In genomic region chr5:115686692-115687054, GRCh38 we compare ENCODE assay signal across 19 cellular contexts.
DNase-seq lines count a peak whose midpoint lies in the region; ATAC-seq, FAIRE-seq and TF ChIP-seq lines count a peak whose summit lies in the region.
"Had no signal": no experiment of that assay in that cellular context is flagged by ENCODE, and none has a peak within 500 bp of the region (broad histone marks: within the 10 kb centered on the region; RNA-seq: fewer than 3 reads in every experiment).

No MANE protein-coding gene starts in this region.

- no peak for TF ChIP-seq POLR2A in H1 (IDR thresholded peaks at IDR 0.05; ENCODE audit: control extremely low read depth in 1 of 2, low read depth in 2 of 2, low read length in 2 of 2)
- TF ChIP-seq POLR2A in spleen (IDR thresholded peaks at IDR 0.05): no peak

- H3K23me2 ChIP-seq in H1 (ENCODE audit: low read depth, low read length): no peaks in the 10 kb centered on the region

- ATAC-seq in sciatic nerve: peak; percentile 82
- ATAC-seq: natural killer cell had no signal

- no peak for FAIRE-seq in H1 (lab: Jason Lieb, UNC)
- FAIRE-seq: GM12891 had no signal

- no peak overlapping the region for H3K4ac ChIP-seq in H1 (replicated peaks; ENCODE audit: insufficient read length, low read depth, low read length)

- TF ChIP-seq EP300 in H1 (IDR thresholded peaks at IDR 0.05; ENCODE audit: borderline replicate concordance in 1 of 2, low read depth in 2 of 2, low read length in 2 of 2): no peak

- no peak overlapping the region for H2BK5ac ChIP-seq in H1 (ENCODE audit: low read depth, low read length)

- H2BK120ac ChIP-seq in H1 (replicated peaks; ENCODE audit: low read depth, low read length): no peak overlapping the region

- 86% methylated on average over 2 of the region's 2 CpGs; no CpG with 5 or more reads in 1 of the 2 experiments for WGBS in H1 (ENCODE audit: extremely low coverage in 1 of 2, insufficient coverage in 1 of 2, insufficient read length in 1 of 2, insufficient replicate concordance in 2 of 2, low coverage in 1 of 2, low lambda C conversion rate in 2 of 2, missing lambda C conversion rate in 1 of 2), 2 experiments
- 84 to 90% (median 88%) methylated on average over 2 of the region's 2 CpGs for WGBS in spleen, 5 donors

- H4K8ac ChIP-seq in H1 (ENCODE audit: extremely low read depth, insufficient read depth, low read length): no peak overlapping the region

- TF ChIP-seq CTCF in H1 (IDR thresholded peaks at IDR 0.05; ENCODE audit: control extremely low read depth in 1 of 3, insufficient read depth in 1 of 3, low read depth in 1 of 3, low read length in 3 of 3) (no peak), spleen (IDR thresholded peaks at IDR 0.05 in 8 of 11, conservative IDR thresholded peaks at IDR 0.05 in 3 of 11) (no peak)

- CTCF ChIA-PET in H1 (lab: Charles Lee; ENCODE audit: partially characterized antibody): interaction anchor here (0.7 kb wide), 1 partner anchor 65 kb away, joined by 4 read pairs; no protein-coding TSS in a partner anchor

- 0 out of 4 replicates have a peak, but pooled peaks cover 0 to 2% of the 10 kb centered on the region in 2 experiments for H3K9me3 ChIP-seq in H1 (ENCODE audit: insufficient read depth in 2 of 2, low read depth in 1 of 2, low read length in 1 of 2)
- no peaks in the 10 kb centered on the region for H3K9me3 ChIP-seq in spleen
- H3K9me3 ChIP-seq: gastrocnemius medialis, prostate gland had no signal

- no peaks in the 10 kb centered on the region for H3K79me2 ChIP-seq in H1 (ENCODE audit: control insufficient read depth in 1 of 2, insufficient read depth in 2 of 2, low read length in 2 of 2)

- H3K14ac ChIP-seq in H1 (ENCODE audit: insufficient read length): no peak overlapping the region

- H3K9me3 Mint-ChIP-seq in immature natural killer cell: peaks cover 0 to 3% (median 0%) of the 10 kb centered on the region in 6 donors
- H3K9me3 Mint-ChIP-seq: natural killer cell had no signal

- H3K27me3 ChIP-seq in H1 (replicated peaks in 1 of 4; ENCODE audit: control insufficient read depth in 3 of 4, extremely low read depth in 1 of 4, insufficient read depth in 3 of 4, low read length in 3 of 4) (no peaks in the 10 kb centered on the region), spleen (replicated peaks in 1 of 7) (no peaks in the 10 kb centered on the region)
- H3K27me3 ChIP-seq: gastrocnemius medialis had no signal

- H3K56ac ChIP-seq in H1 (replicated peaks; ENCODE audit: insufficient read length, low read depth, low read length): no peak overlapping the region

- peak overlapping the region; percentile 9; the same call in 1 of the 2 replicates for H2BK20ac ChIP-seq in H1 (ENCODE audit: low read length)

- no peaks in the 10 kb centered on the region for H4K20me1 ChIP-seq in H1 (replicated peaks in 1 of 2; ENCODE audit: control insufficient read depth in 1 of 2, insufficient read depth in 2 of 2, low read length in 2 of 2)

- intact Hi-C loops in sciatic nerve (cut with DNase I): no loop called here
- intact Hi-C loops in spleen (cut with DNase I; ENCODE audit: low total_unique reads): no loop called here

- TF ChIP-seq RAD21 in H1 (IDR thresholded peaks at IDR 0.05 in 1 of 2, conservative IDR thresholded peaks at IDR 0.05 in 1 of 2; ENCODE audit: low read depth in 2 of 2, low read length in 2 of 2): no peak

- H3K36me3 ChIP-seq in H1 (ENCODE audit: control insufficient read depth in 2 of 4, insufficient read depth in 4 of 4, low read length in 3 of 4): no peaks in the 10 kb centered on the region
- no peaks in the 10 kb centered on the region for H3K36me3 ChIP-seq in spleen
- H3K36me3 ChIP-seq: gastrocnemius medialis, prostate gland had no signal

- H2BK12ac ChIP-seq in H1 (ENCODE audit: low read depth, low read length): no peak overlapping the region

- H3K9ac ChIP-seq in H1 (replicated peaks in 1 of 4; ENCODE audit: extremely low read depth in 1 of 4, low read depth in 3 of 4, low read length in 3 of 4): no peak overlapping the region

- H2AK5ac ChIP-seq in H1 (ENCODE audit: low read depth, low read length): no peak overlapping the region

- H2BK15ac ChIP-seq in H1 (ENCODE audit: low read length): no peak overlapping the region

- H4K91ac ChIP-seq in H1 (replicated peaks; ENCODE audit: insufficient read length, low read length): no peak overlapping the region

- no peak overlapping the region for H3K18ac ChIP-seq in H1 (ENCODE audit: extremely low read depth, low read length)

- H2AFZ ChIP-seq in H1 (ENCODE audit: low read length): 0 out of 2 replicates have a peak overlapping the region, but pooled peaks have one; percentile 21

- H3K23ac ChIP-seq in H1 (ENCODE audit: insufficient read length): no peak overlapping the region

- H3K4me1 ChIP-seq in H1 (replicated peaks in 1 of 4; ENCODE audit: control insufficient read depth in 3 of 4, insufficient read depth in 4 of 4, low read length in 3 of 4) (no peaks in the 10 kb centered on the region), spleen (no peaks in the 10 kb centered on the region)
- H3K4me1 ChIP-seq: prostate gland had no signal

- POLR2A ChIA-PET in H1 (lab: Charles Lee; ENCODE audit: partially characterized antibody): no interaction called here

- H3K27ac ChIP-seq in H1 (ENCODE audit: low read depth, low read length) (no peak overlapping the region), spleen (no peak overlapping the region)
- H3K27ac ChIP-seq: gastrocnemius medialis, prostate gland had no signal

- H3K4me2 ChIP-seq in H1 (ENCODE audit: insufficient read depth in 1 of 2, low read depth in 2 of 2, low read length in 2 of 2): no peak overlapping the region

- no peaks in the 10 kb centered on the region for H3K79me1 ChIP-seq in H1 (ENCODE audit: low read depth, low read length)

- DNase-seq in EL (peak; percentile 12), NCI-H69 (lab: John Stamatoyannopoulos, UW) (peak; percentile 37), H1 (ENCODE audit: low read depth in 1 of 2, low spot score in 2 of 2) (no peak), sciatic nerve (ENCODE audit: low spot score) (no peak), immature natural killer cell (no peak), spleen (no peak), NCI-H1436 (lab: John Stamatoyannopoulos, UW) (no peak)
- DNase-seq: activated CD4-positive, CD25-positive, alpha-beta regulatory T cell treated with anti-CD3 and anti-CD28 coated beads, Interleukin-2, amount 50 U/mL, for 72 hours; activated CD8-positive, alpha-beta memory T cell treated with anti-CD3 and anti-CD28 coated beads, Interleukin-2, amount 50 U/mL, for 4 hours; activated naive CD4-positive, alpha-beta T cell; C1 segment of cervical spinal cord; effector memory CD4-positive, alpha-beta T cell; H9; mammary epithelial cell; natural killer cell; SHP77 treated with DMSO at 0.1 percent for 48 hours had no signal

- H3K27me3 Mint-ChIP-seq in immature natural killer cell (ENCODE audit: low read depth in 3 of 3): peaks cover 0 to 13% (median 6%) of the 10 kb centered on the region in 3 donors

- no peak overlapping the region for H3K4me3 ChIP-seq in H1 (ENCODE audit: extremely low read depth in 1 of 4, insufficient read depth in 2 of 4, low read depth in 3 of 4, low read length in 4 of 4)
- H3K4me3 ChIP-seq in spleen: no peak overlapping the region
- H3K4me3 ChIP-seq: gastrocnemius medialis, prostate gland had no signal

- H4K5ac ChIP-seq in H1 (ENCODE audit: insufficient read length, low read depth, low read length): no peak overlapping the region

- no peaks in the 10 kb centered on the region for H3K36me3 Mint-ChIP-seq in immature natural killer cell
- H3K36me3 Mint-ChIP-seq: natural killer cell had no signal

- no peak overlapping the region for H3K4me3 Mint-ChIP-seq in immature natural killer cell
- H3K4me3 Mint-ChIP-seq: H9, natural killer cell had no signal

- H3K4me1 Mint-ChIP-seq in immature natural killer cell: no peaks in the 10 kb centered on the region
- H3K4me1 Mint-ChIP-seq: natural killer cell had no signal

- H3K27ac Mint-ChIP-seq in immature natural killer cell: no peak overlapping the region
- H3K27ac Mint-ChIP-seq: natural killer cell had no signal

TF ChIP-seq in H1, 55 proteins besides CTCF, POLR2A, EP300 and RAD21 (continues in another document):
- TF ChIP-seq ATF2 (IDR thresholded peaks at IDR 0.05; ENCODE audit: low read length): no peak
- no peak for TF ChIP-seq SIRT6 (IDR thresholded peaks at IDR 0.05; ENCODE audit: low read length)
- no peak for TF ChIP-seq PHF8 (conservative IDR thresholded peaks at IDR 0.05; ENCODE audit: low read depth, low read length)
- TF ChIP-seq RNF2 (IDR thresholded peaks at IDR 0.05; ENCODE audit: borderline replicate concordance, low read depth, low read length, missing control alignments, poor library complexity, severe bottlenecking): no peak
- no peak for TF ChIP-seq SUZ12 (IDR thresholded peaks at IDR 0.05; ENCODE audit: low read length)
- TF ChIP-seq ASH2L (IDR thresholded peaks at IDR 0.05; ENCODE audit: low read length): no peak
- no peak for TF ChIP-seq TCF12 (IDR thresholded peaks at IDR 0.05; ENCODE audit: low read depth, low read length)
- TF ChIP-seq SP2 (IDR thresholded peaks at IDR 0.05; ENCODE audit: low read length): no peak
- no peak for TF ChIP-seq KDM4A (IDR thresholded peaks at IDR 0.05; ENCODE audit: low read depth, low read length, severe bottlenecking)
- no peak for TF ChIP-seq CHD1 (IDR thresholded peaks at IDR 0.05; ENCODE audit: low read depth, low read length)
- no peak for TF ChIP-seq CEBPB (IDR thresholded peaks at IDR 0.05; ENCODE audit: low read depth, low read length)
- TF ChIP-seq CBX8 (IDR thresholded peaks at IDR 0.05; ENCODE audit: borderline replicate concordance, low read depth, low read length): no peak
- TF ChIP-seq SAP30 (IDR thresholded peaks at IDR 0.05; ENCODE audit: insufficient read depth, insufficient replicate concordance, low read length): no peak
- no peak for TF ChIP-seq TBP (IDR thresholded peaks at IDR 0.05; ENCODE audit: low read depth, low read length)
- no peak for TF ChIP-seq HDAC2 (IDR thresholded peaks at IDR 0.05; ENCODE audit: borderline replicate concordance in 1 of 2, low read depth in 2 of 2, low read length in 2 of 2)
- TF ChIP-seq RFX5 (IDR thresholded peaks at IDR 0.05; ENCODE audit: borderline replicate concordance, low read depth, low read length): no peak
- no peak for TF ChIP-seq NRF1 (IDR thresholded peaks at IDR 0.05; ENCODE audit: low read depth, low read length)

Comparison
In these comparisons a context has a peak if more than half of its experiments do, and no peak if none do; other contexts are left out.
1. DNase-seq: peak in EL (single experiment) and NCI-H69 (single experiment); none in H1 (0 of 2), sciatic nerve (single experiment), immature natural killer cell (0 of 3), spleen (single experiment) and NCI-H1436 (single experiment).